In genomic region chr18:62772860-62773584, GRCh38 we compare ENCODE assay signal across 19 cellular contexts.
"Had no signal": no experiment of that assay in that cellular context is flagged by ENCODE, and none has a peak within 500 bp of the region (broad histone marks: within the 10 kb centered on the region; RNA-seq: fewer than 3 reads in every experiment).

No MANE protein-coding gene starts in this region.

- H3K27ac Mint-ChIP-seq: effector memory CD8-positive, alpha-beta T cell; naive thymus-derived CD4-positive, alpha-beta T cell; type B pancreatic cell had no signal

- H3K36me3 ChIP-seq: esophagus muscularis mucosa, gastrocnemius medialis, right atrium auricular region, sigmoid colon, stomach, uterus had no signal

- DNase-seq: effector memory CD8-positive, alpha-beta T cell; gastrocnemius medialis; glutamatergic neuron; kidney; mesendoderm; naive thymus-derived CD4-positive, alpha-beta T cell; sigmoid colon; stimulated activated CD4-positive, alpha-beta T cell treated with anti-CD3 and anti-CD28 coated beads, Interleukin-12 subunit alpha, Interleukin-12 subunit beta, amount 100 ng/mL, for 4 hours; stimulated activated naive CD4-positive, alpha-beta T cell; stomach; substantia nigra; uterus had no signal

- H3K9me3 Mint-ChIP-seq: dendritic cell treated with granulocyte-macrophage colony-stimulating factor and Interleukin-4, amounts not matched to agents 40 ng/mL and 50 ng/mL, for 4 days; effector memory CD8-positive, alpha-beta T cell; neural crest cell; type B pancreatic cell had no signal

- H3K4me1 ChIP-seq: uterus had no signal

- H3K27ac ChIP-seq: epithelial cell of prostate, esophagus muscularis mucosa, gastrocnemius medialis, right atrium auricular region, sigmoid colon, skin epidermis, uterus had no signal

- H3K27me3 ChIP-seq: esophagus muscularis mucosa, gastrocnemius medialis, right atrium auricular region, sigmoid colon, stomach, uterus had no signal

- H3K27me3 Mint-ChIP-seq: dendritic cell treated with granulocyte-macrophage colony-stimulating factor and Interleukin-4, amounts not matched to agents 40 ng/mL and 50 ng/mL, for 4 days; effector memory CD8-positive, alpha-beta T cell; naive thymus-derived CD4-positive, alpha-beta T cell; type B pancreatic cell had no signal

- H3K4me3 Mint-ChIP-seq: dendritic cell treated with granulocyte-macrophage colony-stimulating factor and Interleukin-4, amounts not matched to agents 40 ng/mL and 50 ng/mL, for 4 days; effector memory CD8-positive, alpha-beta T cell; naive thymus-derived CD4-positive, alpha-beta T cell; neural crest cell; type B pancreatic cell had no signal

- H3K9me3 ChIP-seq: esophagus muscularis mucosa, gastrocnemius medialis, right atrium auricular region, sigmoid colon, stomach, uterus had no signal

- H3K4me3 ChIP-seq: esophagus muscularis mucosa, gastrocnemius medialis, right atrium auricular region, sigmoid colon, skin epidermis, stomach, uterus had no signal

- ATAC-seq: effector memory CD8-positive, alpha-beta T cell; gastrocnemius medialis; naive thymus-derived CD4-positive, alpha-beta T cell had no signal
